In the genomic region with DNA sequence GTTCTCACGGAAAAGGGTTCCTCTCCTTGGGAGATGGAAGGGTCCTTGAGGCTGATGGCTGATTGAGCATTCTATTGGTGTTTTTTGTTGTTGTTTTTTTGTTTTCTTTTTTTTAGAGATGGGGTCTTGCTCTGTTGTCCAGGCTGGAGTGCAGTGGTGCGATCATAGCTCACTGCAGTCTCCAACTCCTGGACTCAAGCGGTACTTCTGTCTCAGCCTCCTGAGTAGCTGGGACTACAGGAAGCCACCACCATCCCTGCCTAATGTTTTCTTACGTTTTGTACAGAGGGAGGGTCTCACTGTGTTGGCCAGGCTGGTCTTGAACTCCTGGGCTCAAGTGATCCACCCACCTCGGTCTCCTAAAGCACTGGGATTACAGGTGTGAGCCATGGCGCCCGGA, we compare ENCODE assay signal across 19 cellular contexts. TPM values are rescaled to one million over a fixed set of nuclear protein-coding genes. Genes with fewer than 3 reads are reported as not detected.
"Had no signal": no experiment of that assay in that cellular context is flagged by ENCODE, and none has a peak within 500 bp of the region (broad histone marks: within the 10 kb centered on the region; RNA-seq: fewer than 3 reads in every experiment).

No MANE protein-coding gene starts in this region.

RNA-seq across cellular contexts. Expression of gene RETN, which starts 6.7 kb away (rescaled TPM):
- total RNA-seq: activated naive CD4-positive, alpha-beta T cell treated with anti-CD3 and anti-CD28 coated beads for 36 hours; activated naive CD4-positive, alpha-beta T cell treated with anti-CD3 and anti-CD28 coated beads, Interleukin-2, amount 50 U/mL, for 72 hours; activated naive CD8-positive, alpha-beta T cell treated with anti-CD3 and anti-CD28 coated beads for 36 hours; activated T-cell treated with anti-CD3 and anti-CD28 coated beads, Interleukin-2, amount 50 U/mL, for 4 hours; activated T-cell treated with anti-CD3 and anti-CD28 coated beads, Interleukin-2, amount 50 U/mL, for 72 hours; activated T-helper 1 cell treated with anti-CD3 and anti-CD28 coated beads, Interleukin-12 subunit alpha, Interleukin-12 subunit beta, Interleukin-2, Interleukin-4 antibody, amounts not matched to agents 30 ng/mL and 10 ng/mL and 1 ng/mL, durations not matched to agents 14 hours and 24 hours and 36 hours; activated T-helper 17 cell treated with anti-CD3 and anti-CD28 coated beads, Interleukin-2, amount 50 U/mL, for 72 hours; activated T-helper 2 cell treated with anti-CD3 and anti-CD28 coated beads, Interferon-gamma antibody, Interleukin-2, Interleukin-4, amounts not matched to agents 10 μg/mL and 5 μg/mL and 100 μg/mL, durations not matched to agents 14 hours and 24 hours and 36 hours; aorta; ascending aorta; astrocyte; body of pancreas; breast epithelium; bronchial epithelial cell; cardiac muscle cell; chondrocyte had no signal
- polyA plus RNA-seq: cardiac muscle cell had no signal

RNA-seq across cellular contexts. Expression of gene MCEMP1, which starts 14.8 kb away (rescaled TPM):
- total RNA-seq: activated naive CD4-positive, alpha-beta T cell treated with anti-CD3 and anti-CD28 coated beads for 36 hours; activated naive CD4-positive, alpha-beta T cell treated with anti-CD3 and anti-CD28 coated beads, Interleukin-2, amount 50 U/mL, for 72 hours; activated naive CD8-positive, alpha-beta T cell treated with anti-CD3 and anti-CD28 coated beads for 36 hours; activated naive CD8-positive, alpha-beta T cell treated with anti-CD3 and anti-CD28 coated beads, Interleukin-2, amount 10 ng/mL, durations not matched to agents 7 days and 5 days; activated T-cell treated with anti-CD3 and anti-CD28 coated beads, Interleukin-2, amount 50 U/mL, for 4 hours; activated T-cell treated with anti-CD3 and anti-CD28 coated beads, Interleukin-2, amount 50 U/mL, for 72 hours; activated T-helper 1 cell treated with anti-CD3 and anti-CD28 coated beads, Interleukin-12 subunit alpha, Interleukin-12 subunit beta, Interleukin-2, Interleukin-4 antibody, amounts not matched to agents 30 ng/mL and 10 ng/mL and 1 ng/mL, durations not matched to agents 14 hours and 24 hours and 36 hours; activated T-helper 17 cell treated with anti-CD3 and anti-CD28 coated beads, Interleukin-2, amount 50 U/mL, for 72 hours; activated T-helper 2 cell treated with anti-CD3 and anti-CD28 coated beads, Interferon-gamma antibody, Interleukin-2, Interleukin-4, amounts not matched to agents 10 μg/mL and 5 μg/mL and 100 μg/mL, durations not matched to agents 14 hours and 24 hours and 36 hours; ascending aorta; astrocyte; body of pancreas; bronchial epithelial cell; cardiac muscle cell; cerebellum; chondrocyte had no signal
- polyA plus RNA-seq: cardiac muscle cell had no signal

RNA-seq across cellular contexts. Expression of gene PCP2, which starts 28.6 kb away (rescaled TPM):
- total RNA-seq: aorta, ascending aorta, astrocyte, body of pancreas, bronchial epithelial cell, cardiac septum, chondrocyte had no signal
- polyA plus RNA-seq: aorta had no signal
